ENCODE assay signal across 16 cellular contexts in genomic region chr14:76089151-76089550, GRCh38.
"Had no signal": no experiment of that assay in that cellular context is flagged by ENCODE, and none has a peak within 500 bp of the region (broad histone marks: within the 10 kb centered on the region; RNA-seq: fewer than 3 reads in every experiment).

No MANE protein-coding gene starts in this region.

- H3K27ac ChIP-seq: brain microvascular endothelial cell, dorsolateral prefrontal cortex, foreskin keratinocyte had no signal

- H3K27ac Mint-ChIP-seq: activated CD8-positive, alpha-beta memory T cell treated with anti-CD3 and anti-CD28 coated beads, Interleukin-2, amount 10 ng/mL, durations not matched to agents 7 days and 5 days; activated naive CD8-positive, alpha-beta T cell; naive B cell; stimulated activated naive CD8-positive, alpha-beta T cell treated with anti-CD3 and anti-CD28 coated beads, Interleukin-15, Interleukin-2, amounts not matched to agents 100 ng/mL and 50 ng/mL, for 24 hours had no signal

- H3K9me3 ChIP-seq: psoas muscle had no signal

- H3K36me3 Mint-ChIP-seq: activated CD8-positive, alpha-beta memory T cell treated with anti-CD3 and anti-CD28 coated beads, Interleukin-2, amount 10 ng/mL, durations not matched to agents 7 days and 5 days; naive B cell had no signal

- H3K27me3 ChIP-seq: dorsolateral prefrontal cortex, foreskin keratinocyte had no signal

- H3K27me3 Mint-ChIP-seq: stimulated activated naive CD8-positive, alpha-beta T cell treated with anti-CD3 and anti-CD28 coated beads, Interleukin-15, Interleukin-2, amounts not matched to agents 100 ng/mL and 50 ng/mL, for 24 hours had no signal

- H3K36me3 ChIP-seq: brain microvascular endothelial cell had no signal

- H3K4me3 Mint-ChIP-seq: activated CD8-positive, alpha-beta memory T cell treated with anti-CD3 and anti-CD28 coated beads, Interleukin-2, amount 10 ng/mL, durations not matched to agents 7 days and 5 days; activated naive CD8-positive, alpha-beta T cell; activated T-cell treated with anti-CD3 and anti-CD28 coated beads, Interleukin-2, amount 50 U/mL, for 4 hours; stimulated activated naive CD8-positive, alpha-beta T cell treated with anti-CD3 and anti-CD28 coated beads, Interleukin-15, Interleukin-2, amounts not matched to agents 100 ng/mL and 50 ng/mL, for 24 hours had no signal

- H3K4me1 ChIP-seq: foreskin keratinocyte had no signal

- H3K4me3 ChIP-seq: dorsolateral prefrontal cortex, psoas muscle had no signal

- H3K4me1 Mint-ChIP-seq: activated CD8-positive, alpha-beta memory T cell treated with anti-CD3 and anti-CD28 coated beads, Interleukin-2, amount 10 ng/mL, durations not matched to agents 7 days and 5 days; naive B cell had no signal

- ATAC-seq: activated CD8-positive, alpha-beta memory T cell treated with anti-CD3 and anti-CD28 coated beads, Interleukin-2, amount 10 ng/mL, durations not matched to agents 7 days and 5 days; activated T-cell treated with anti-CD3 and anti-CD28 coated beads, Interleukin-2, amount 50 U/mL, for 4 hours; foreskin keratinocyte; psoas muscle had no signal

- H3K9me3 Mint-ChIP-seq: activated T-cell treated with anti-CD3 and anti-CD28 coated beads, Interleukin-2, amount 50 U/mL, for 4 hours; naive B cell; stimulated activated naive CD8-positive, alpha-beta T cell treated with anti-CD3 and anti-CD28 coated beads, Interleukin-15, Interleukin-2, amounts not matched to agents 100 ng/mL and 50 ng/mL, for 24 hours had no signal

- DNase-seq: activated CD4-positive, alpha-beta T cell treated with anti-CD3 and anti-CD28 coated beads, Interleukin-2, amount 50 U/mL, for 48 hours; activated CD4-positive, CD25-positive, alpha-beta regulatory T cell treated with anti-CD3 and anti-CD28 coated beads, Interleukin-2, amount 50 U/mL, for 72 hours; activated CD8-positive, alpha-beta memory T cell treated with anti-CD3 and anti-CD28 coated beads, Interleukin-2, amount 10 ng/mL, durations not matched to agents 7 days and 5 days; activated gamma-delta T cell; activated T-cell treated with anti-CD3 and anti-CD28 coated beads, Interleukin-2, amount 50 U/mL, for 4 hours; amygdala; brain microvascular endothelial cell; foreskin keratinocyte; kidney; midbrain; naive B cell; psoas muscle; stimulated activated CD4-positive, alpha-beta T cell treated with anti-CD3 and anti-CD28 coated beads, Interleukin-4, amount 100 ng/mL, for 1 hour had no signal
